In the genomic region with DNA sequence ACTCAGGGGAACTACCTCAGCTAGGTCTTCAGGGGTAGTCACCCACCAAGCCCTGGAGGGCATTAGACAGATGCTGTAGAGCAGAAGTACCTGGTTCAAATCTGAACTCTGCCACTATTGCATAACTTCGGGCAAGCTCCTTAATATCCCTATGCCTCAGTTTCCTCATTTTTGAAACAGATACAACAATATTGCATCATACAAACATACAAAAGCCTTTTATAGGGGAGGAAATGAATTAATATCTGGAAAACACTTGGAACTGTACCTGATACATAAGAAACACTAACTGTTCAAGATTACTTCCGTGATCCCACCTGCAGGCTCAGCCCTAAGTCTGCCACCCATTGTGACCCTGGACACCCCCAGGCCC, we compare ENCODE assay signal across 21 cellular contexts.
DNase-seq lines count a peak whose midpoint lies in the region; ATAC-seq and TF ChIP-seq lines count a peak whose summit lies in the region.
"Had no signal": no experiment of that assay in that cellular context is flagged by ENCODE, and none has a peak within 500 bp of the region (broad histone marks: within the 10 kb centered on the region; RNA-seq: fewer than 3 reads in every experiment).

No MANE protein-coding gene starts in this region.

- H3K4me3 ChIP-seq in left ventricle myocardium inferior (no peak overlapping the region), colonic mucosa (no peak overlapping the region), parathyroid adenoma (ENCODE audit: low read depth, low read length) (no peak overlapping the region)
- H3K4me3 ChIP-seq in effector memory CD4-positive, alpha-beta T cell (ENCODE audit: insufficient read depth, low read depth, low read length, poor library complexity, severe bottlenecking): no peak overlapping the region
- H3K4me3 ChIP-seq: GM23338, HAP-1 had no signal

- TF ChIP-seq CTCF in left ventricle myocardium inferior (IDR thresholded peaks at IDR 0.05; ENCODE audit: borderline replicate concordance) (no peak), colonic mucosa (IDR thresholded peaks at IDR 0.05) (no peak), parathyroid adenoma (IDR thresholded peaks at IDR 0.05) (no peak)

- no peaks in the 10 kb centered on the region for H3K9me3 ChIP-seq in left ventricle myocardium inferior (replicated peaks)
- H3K9me3 ChIP-seq in colonic mucosa: no peaks in the 10 kb centered on the region
- no peaks in the 10 kb centered on the region for H3K9me3 ChIP-seq in parathyroid adenoma (ENCODE audit: control insufficient read depth, low read length)
- H3K9me3 ChIP-seq in effector memory CD4-positive, alpha-beta T cell (ENCODE audit: control insufficient read depth, low read length): no peaks in the 10 kb centered on the region
- H3K9me3 ChIP-seq: HAP-1 had no signal

- H2AFZ ChIP-seq in parathyroid adenoma: no peak overlapping the region
- H2AFZ ChIP-seq: GM23338 had no signal

- H3K27me3 ChIP-seq in left ventricle myocardium inferior (ENCODE audit: low read depth) (no peaks in the 10 kb centered on the region), colonic mucosa (no peaks in the 10 kb centered on the region), parathyroid adenoma (ENCODE audit: control insufficient read depth, insufficient read depth, low read length) (no peaks in the 10 kb centered on the region)
- H3K27me3 ChIP-seq in effector memory CD4-positive, alpha-beta T cell (replicated peaks; ENCODE audit: control insufficient read depth, insufficient read depth, low read length, poor library complexity, severe bottlenecking): no peaks in the 10 kb centered on the region

- H3K9ac ChIP-seq in colonic mucosa (ENCODE audit: low read depth in 2 of 2, low read length in 2 of 2) (peak overlapping the region in 1 of 2 donors; percentile 31), parathyroid adenoma (no peak overlapping the region)

- no peaks in the 10 kb centered on the region for H3K79me2 ChIP-seq in parathyroid adenoma

- H3K4me1 ChIP-seq in left ventricle myocardium inferior: peaks cover 55% of the 10 kb centered on the region
- H3K4me1 ChIP-seq in colonic mucosa: no peaks in the 10 kb centered on the region
- peaks cover 33% of the 10 kb centered on the region for H3K4me1 ChIP-seq in parathyroid adenoma
- H3K4me1 ChIP-seq in effector memory CD4-positive, alpha-beta T cell (ENCODE audit: control insufficient read depth, insufficient read depth, low read length, poor library complexity, severe bottlenecking): no peaks in the 10 kb centered on the region
- H3K4me1 ChIP-seq: HAP-1 had no signal

- H3K27ac ChIP-seq in left ventricle myocardium inferior (replicated peaks) (peak overlapping the region; percentile 85), colonic mucosa (peak overlapping the region; percentile 78), parathyroid adenoma (peak overlapping the region; percentile 85)
- H3K27ac ChIP-seq in effector memory CD4-positive, alpha-beta T cell (ENCODE audit: insufficient read depth, low read length, poor library complexity, severe bottlenecking): no peak overlapping the region

- DNase-seq in left ventricle myocardium inferior: no peak
- DNase-seq in cardiac septum (ENCODE audit: low spot score): no peak
- peak; percentile 3 for DNase-seq in HEK293T (ENCODE audit: extremely low spot score)
- no peak for DNase-seq in colonic mucosa
- no peak for DNase-seq in effector memory CD4-positive, alpha-beta T cell
- DNase-seq in stimulated activated CD4-positive, alpha-beta T cell treated with anti-CD3 and anti-CD28 coated beads, Interleukin-4, amount 100 ng/mL, for 4 hours: no peak
- DNase-seq: CD4-positive, alpha-beta memory T cell; COR-L47; Karpas-422; NCI-H1092; NCI-H1436 treated with DMSO at 0.1 percent for 48 hours; NCI-H1930; NCI-H2107; NCI-H446; NCI-H524 treated with DMSO at 0.1 percent for 48 hours; NCI-H774 had no signal

- H3K4me2 ChIP-seq in parathyroid adenoma (ENCODE audit: low read length): no peak overlapping the region
- H3K4me2 ChIP-seq: GM23338 had no signal

- no peaks in the 10 kb centered on the region for H3K36me3 ChIP-seq in left ventricle myocardium inferior
- H3K36me3 ChIP-seq in colonic mucosa: no peaks in the 10 kb centered on the region
- no peaks in the 10 kb centered on the region for H3K36me3 ChIP-seq in parathyroid adenoma (ENCODE audit: control insufficient read depth, insufficient read depth, low read length)
- no peaks in the 10 kb centered on the region for H3K36me3 ChIP-seq in effector memory CD4-positive, alpha-beta T cell (ENCODE audit: control insufficient read depth, insufficient read depth, low read length)
- H3K36me3 ChIP-seq: HAP-1 had no signal

- no peak for ATAC-seq in HG03175 (IDR thresholded peaks at IDR 0.05; ENCODE audit: unreplicated experiment)
- ATAC-seq: GM23338, Right ventricle myocardium inferior had no signal

- POLR2A ChIA-PET in HEK293T (lab: Yijun Ruan, JAX): no interaction called here

- intact Hi-C loops in left ventricle myocardium inferior (cut with micrococcal nuclease) (no loop called here), cardiac septum (cut with DNase I) (loop anchor here (5.0 kb wide), 1 partner anchor 168 kb away; the partner anchor contains the start of gene EFNB1), colonic mucosa (cut with DNase I) (no loop called here)

- CTCF ChIA-PET in HEK293T (lab: Yijun Ruan, JAX): no interaction called here

TF ChIP-seq in HEK293T, 16 proteins besides CTCF, POLR2A, EP300 and RAD21:
- TF ChIP-seq ZNF384 (IDR thresholded peaks at IDR 0.05) (no peak), CTBP1 (IDR thresholded peaks at IDR 0.05; ENCODE audit: borderline replicate concordance) (no peak), L3MBTL2 (conservative IDR thresholded peaks at IDR 0.05) (no peak), TARDBP (IDR thresholded peaks at IDR 0.05) (no peak), FOXA1 (IDR thresholded peaks at IDR 0.05) (no peak), SP1 (IDR thresholded peaks at IDR 0.05) (no peak), BHLHE40 (IDR thresholded peaks at IDR 0.05; ENCODE audit: borderline replicate concordance) (no peak)
- TF ChIP-seq, protein P1, sequence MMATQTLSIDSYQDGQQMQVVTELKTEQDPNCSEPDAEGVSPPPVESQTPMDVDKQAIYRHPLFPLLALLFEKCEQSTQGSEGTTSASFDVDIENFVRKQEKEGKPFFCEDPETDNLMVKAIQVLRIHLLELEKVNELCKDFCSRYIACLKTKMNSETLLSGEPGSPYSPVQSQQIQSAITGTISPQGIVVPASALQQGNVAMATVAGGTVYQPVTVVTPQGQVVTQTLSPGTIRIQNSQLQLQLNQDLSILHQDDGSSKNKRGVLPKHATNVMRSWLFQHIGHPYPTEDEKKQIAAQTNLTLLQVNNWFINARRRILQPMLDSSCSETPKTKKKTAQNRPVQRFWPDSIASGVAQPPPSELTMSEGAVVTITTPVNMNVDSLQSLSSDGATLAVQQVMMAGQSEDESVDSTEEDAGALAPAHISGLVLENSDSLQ (IDR thresholded peaks at IDR 0.05): no peak
